34 cellular contexts compared by ENCODE assay signal in genomic region chr6:52508261-52508739, GRCh38.
DNase-seq lines count a peak whose midpoint lies in the region; ATAC-seq, FAIRE-seq and TF ChIP-seq lines count a peak whose summit lies in the region.
"Had no signal": no experiment of that assay in that cellular context is flagged by ENCODE, and none has a peak within 500 bp of the region (broad histone marks: within the 10 kb centered on the region; RNA-seq: fewer than 3 reads in every experiment).

No MANE protein-coding gene starts in this region.

- no peak for TF ChIP-seq CTCF in HepG2 (CRISPR knock-in tag; IDR thresholded peaks at IDR 0.05)
- TF ChIP-seq CTCF in right lobe of liver (IDR thresholded peaks at IDR 0.05) = no peak
- no peak for TF ChIP-seq CTCF in ascending aorta (IDR thresholded peaks at IDR 0.05)
- no peak for TF ChIP-seq CTCF in osteoblast (IDR thresholded peaks at IDR 0.05; ENCODE audit: extremely low read depth, low read depth, low read length)
- no peak for TF ChIP-seq CTCF in esophagus muscularis mucosa (IDR thresholded peaks at IDR 0.05)

- no peaks in the 10 kb centered on the region for H3K79me2 ChIP-seq in HepG2 (ENCODE audit: insufficient read depth, low read length)
- H3K79me2 ChIP-seq in osteoblast (ENCODE audit: insufficient read depth, low read length) = peaks cover 30% of the 10 kb centered on the region

- no peak overlapping the region for H3K9ac ChIP-seq in HepG2 (ENCODE audit: insufficient read depth, low read depth, low read length)

- H3K27me3 ChIP-seq in HepG2 (ENCODE audit: control insufficient read depth in 1 of 2, insufficient read depth in 2 of 2, low read length in 2 of 2) = no peaks in the 10 kb centered on the region
- no peaks in the 10 kb centered on the region for H3K27me3 ChIP-seq in right lobe of liver
- H3K27me3 ChIP-seq in ascending aorta = no peaks in the 10 kb centered on the region
- H3K27me3 ChIP-seq in osteoblast (ENCODE audit: insufficient read depth, low read length) = no peaks in the 10 kb centered on the region
- no peaks in the 10 kb centered on the region for H3K27me3 ChIP-seq in esophagus muscularis mucosa
- H3K27me3 ChIP-seq: foreskin keratinocyte, heart right ventricle, neutrophil, upper lobe of left lung had no signal

- DNase-seq in HepG2 (ENCODE audit: low spot score) = no peak
- no peak for DNase-seq in right lobe of liver
- DNase-seq in ascending aorta (ENCODE audit: low spot score in 2 of 2) = no peak
- DNase-seq in osteoblast (ENCODE audit: insufficient read length, low spot score, missing footprints) = no peak
- DNase-seq in amygdala (lab: John Stamatoyannopoulos, UW) = no peak
- DNase-seq in DMS 273 treated with DMSO at 0.1 percent for 48 hours (lab: John Stamatoyannopoulos, UW) = no peak
- no peak for DNase-seq in esophagus muscularis mucosa (ENCODE audit: extremely low spot score)
- DNase-seq: activated CD4-positive, alpha-beta T cell treated with anti-CD3 and anti-CD28 coated beads for 36 hours; activated CD8-positive, alpha-beta memory T cell treated with anti-CD3 and anti-CD28 coated beads for 24 hours; activated gamma-delta T cell treated with Interleukin-2 at 50 U/mL for 16 hours; activated naive CD8-positive, alpha-beta T cell treated with anti-CD3 and anti-CD28 coated beads, Interleukin-2, amount 10 ng/mL, durations not matched to agents 7 days and 5 days; activated T-cell treated with anti-CD3 and anti-CD28 coated beads, Interleukin-2, amount 50 U/mL, for 24 hours; central memory CD4-positive, alpha-beta T cell; DMS53; foreskin keratinocyte; H7; heart right ventricle; Karpas-422; NCI-H1417 treated with DMSO at 0.1 percent for 48 hours; NCI-H2029 treated with DMSO at 0.1 percent for 48 hours; NCI-H526; PC-9; psoas muscle; SHP77; stimulated activated CD4-positive, alpha-beta T cell treated with anti-CD3 and anti-CD28 coated beads, Interleukin-4, amount 100 ng/mL, for 4 hours; substantia nigra; upper lobe of left lung had no signal

- POLR2A ChIA-PET in HepG2 (lab: Yijun Ruan, JAX) = no interaction called here

- CTCF ChIA-PET in HepG2 (lab: Yijun Ruan, JAX; ENCODE audit: low intra/inter-chr PET ratio, low total read pairs) = no interaction called here

- H3K36me3 ChIP-seq in HepG2 (replicated peaks in 1 of 2; ENCODE audit: control insufficient read depth in 1 of 2, insufficient read depth in 2 of 2, low read length in 2 of 2) (peaks cover 49 to 98% of the 10 kb centered on the region in 2 experiments), right lobe of liver (peaks cover 0 to 31% (median 10%) of the 10 kb centered on the region in 4 donors), ascending aorta (peaks cover 10 to 19% of the 10 kb centered on the region in 2 donors), osteoblast (ENCODE audit: insufficient read depth, low read length) (peaks cover 85% of the 10 kb centered on the region), esophagus muscularis mucosa (peaks cover 16 to 51% (median 44%) of the 10 kb centered on the region in 4 donors)

- H3K9me3 ChIP-seq in HepG2 (ENCODE audit: low read length) (no peaks in the 10 kb centered on the region), right lobe of liver (no peaks in the 10 kb centered on the region), ascending aorta (no peaks in the 10 kb centered on the region), osteoblast (ENCODE audit: low read depth, low read length) (no peaks in the 10 kb centered on the region), esophagus muscularis mucosa (no peaks in the 10 kb centered on the region)
- H3K9me3 ChIP-seq: heart right ventricle, neutrophil, psoas muscle, upper lobe of left lung had no signal

- H3K27ac ChIP-seq in HepG2 (ENCODE audit: extremely low read length, insufficient read depth, low read length) (no peak overlapping the region), right lobe of liver (no peak overlapping the region), ascending aorta (peak overlapping the region; percentile 26 to 86), osteoblast (ENCODE audit: low read depth, low read length) (peak overlapping the region; percentile 94), esophagus muscularis mucosa (replicated peaks in 1 of 4) (peak overlapping the region in 2 of 4 donors; percentile 10 to 32)
- H3K27ac ChIP-seq: foreskin keratinocyte, heart right ventricle, neutrophil, PC-9, psoas muscle, VCaP had no signal

- no peak for TF ChIP-seq POLR2A in HepG2 (IDR thresholded peaks at IDR 0.05; ENCODE audit: insufficient read depth in 1 of 2, low read depth in 2 of 2, low read length in 2 of 2)
- TF ChIP-seq POLR2A in right lobe of liver (IDR thresholded peaks at IDR 0.05) = no peak
- no peak for TF ChIP-seq POLR2A in esophagus muscularis mucosa (IDR thresholded peaks at IDR 0.05; ENCODE audit: low read depth)

- FAIRE-seq in HepG2 (lab: Jason Lieb, UNC) = no peak
- FAIRE-seq: A204.1, GM12892, keratinocyte had no signal

- 97% methylated on average over 5 of the region's 5 CpGs for WGBS in HepG2 (ENCODE audit: low lambda C conversion rate)
- WGBS in right lobe of liver (ENCODE audit: insufficient coverage, low coverage, low lambda C conversion rate, missing lambda C conversion rate) = 85% methylated on average over 4 of the region's 5 CpGs
- 93% methylated on average over 5 of the region's 5 CpGs for WGBS in esophagus muscularis mucosa

- H3K4me3 ChIP-seq in HepG2 (replicated peaks in 1 of 3; ENCODE audit: insufficient read depth in 1 of 3, low read depth in 2 of 3, low read length in 3 of 3) (no peak overlapping the region), right lobe of liver (no peak overlapping the region), ascending aorta (no peak overlapping the region), osteoblast (ENCODE audit: insufficient read depth, low read length) (no peak overlapping the region), esophagus muscularis mucosa (no peak overlapping the region)
- H3K4me3 ChIP-seq: heart right ventricle, PC-9, psoas muscle, upper lobe of left lung had no signal

- intact Hi-C loops in HepG2 (cut with micrococcal nuclease; ENCODE audit: unreplicated experiment) = no loop called here
- intact Hi-C loops in right lobe of liver (cut with DNase I) = no loop called here
- intact Hi-C loops in ascending aorta (cut with DNase I) = loop anchor here (10.0 kb wide), 3 partner anchors 217 to 837 kb away; partner anchors contain the start of genes ELOVL5 and GSTA4
- intact Hi-C loops in esophagus muscularis mucosa (cut with DNase I) = loop anchor here (10.0 kb wide), 1 partner anchor 157 kb away; no protein-coding TSS in a partner anchor

- no peak overlapping the region for H2AFZ ChIP-seq in HepG2 (ENCODE audit: low read length)
- H2AFZ ChIP-seq in osteoblast (ENCODE audit: low read length) = no peak overlapping the region
- H2AFZ ChIP-seq: PC-9 had no signal

- ATAC-seq in HepG2 (no peak), right lobe of liver (no peak), HG03520 (IDR thresholded peaks at IDR 0.05; ENCODE audit: unreplicated experiment) (no peak)
- ATAC-seq: activated CD4-positive, alpha-beta T cell treated with anti-CD3 and anti-CD28 coated beads for 36 hours; esophagus mucosa; foreskin keratinocyte; heart right ventricle; psoas muscle had no signal

- no peak for TF ChIP-seq RAD21 in HepG2 (CRISPR knock-in tag; IDR thresholded peaks at IDR 0.05)

- in situ Hi-C loops in HepG2 (cut with HindIII; ENCODE audit: extremely low pct_ligation_motif_present, low pct_unique_long_range_greater_than_20kb) = no loop called here

- TF ChIP-seq EP300 in HepG2 (IDR thresholded peaks at IDR 0.05; ENCODE audit: low read depth in 2 of 2, low read length in 2 of 2) (no peak), HepG2 (CRISPR knock-in tag; IDR thresholded peaks at IDR 0.05; ENCODE audit: borderline replicate concordance) (no peak), esophagus muscularis mucosa (IDR thresholded peaks at IDR 0.05) (no peak)

- H3K4me2 ChIP-seq in HepG2 (ENCODE audit: low read depth, low read length) = no peak overlapping the region
- no peak overlapping the region for H3K4me2 ChIP-seq in osteoblast (ENCODE audit: insufficient read depth, low read length)
- H3K4me2 ChIP-seq: PC-9 had no signal

- H4K20me1 ChIP-seq in HepG2 (ENCODE audit: insufficient read depth, low read length) = no peaks in the 10 kb centered on the region
- H4K20me1 ChIP-seq in osteoblast (ENCODE audit: insufficient read depth, low read length) = no peaks in the 10 kb centered on the region

- no TSS peak for BruUV-seq in HepG2 (replicated peaks; lab: Mats Ljungman, UMichigan)

- peaks cover 19% of the 10 kb centered on the region for H3K4me1 ChIP-seq in HepG2 (ENCODE audit: insufficient read depth, low read length)
- peaks cover 0 to 21% (median 0%) of the 10 kb centered on the region in 4 donors for H3K4me1 ChIP-seq in right lobe of liver
- peaks cover 29 to 58% of the 10 kb centered on the region in 2 donors for H3K4me1 ChIP-seq in ascending aorta
- H3K4me1 ChIP-seq in osteoblast (ENCODE audit: insufficient read depth, low read length) = peaks cover 81% of the 10 kb centered on the region
- peaks cover 61 to 73% (median 70%) of the 10 kb centered on the region in 4 donors for H3K4me1 ChIP-seq in esophagus muscularis mucosa

TF ChIP-seq in HepG2, 621 proteins besides CTCF, POLR2A, EP300 and RAD21 (continues in another document):
- TF ChIP-seq ATF4 (CRISPR knock-in tag; IDR thresholded peaks at IDR 0.05) = no peak
- no peak for TF ChIP-seq PPARG (CRISPR knock-in tag; conservative IDR thresholded peaks at IDR 0.05)
- no peak for TF ChIP-seq KDM2A (CRISPR knock-in tag; IDR thresholded peaks at IDR 0.05; ENCODE audit: borderline replicate concordance, low read depth)
- TF ChIP-seq SMARCC2 (IDR thresholded peaks at IDR 0.05) = no peak
- no peak for TF ChIP-seq CHD2 (IDR thresholded peaks at IDR 0.05; ENCODE audit: low read depth, low read length)
- TF ChIP-seq TEF (CRISPR knock-in tag; IDR thresholded peaks at IDR 0.05) = no peak
- 0 out of 2 replicates have a peak, but pooled peaks have one; percentile 35 for TF ChIP-seq KDM4B (CRISPR knock-in tag; IDR thresholded peaks at IDR 0.05)
- TF ChIP-seq NFE2 (CRISPR knock-in tag; IDR thresholded peaks at IDR 0.05) = no peak
- TF ChIP-seq RBM22 (optimal IDR thresholded peaks at IDR 0.05; ENCODE audit: low read length) = peak; percentile 75
- TF ChIP-seq TCF7L2 (IDR thresholded peaks at IDR 0.05; ENCODE audit: low read depth, low read length) = no peak

Comparison
In these comparisons a context has a peak if more than half of its experiments do, and no peak if none do; other contexts are left out.
1. H3K27ac ChIP-seq: peak in ascending aorta (2 of 2) and osteoblast (single experiment); none in HepG2 (single experiment) and right lobe of liver (0 of 3).
2. intact Hi-C loops: an anchor here in ascending aorta (10.0 kb wide) and esophagus muscularis mucosa (10.0 kb wide); none called in HepG2 and right lobe of liver.